ENCODE assay signal across 1 cellular context in the genomic region with DNA sequence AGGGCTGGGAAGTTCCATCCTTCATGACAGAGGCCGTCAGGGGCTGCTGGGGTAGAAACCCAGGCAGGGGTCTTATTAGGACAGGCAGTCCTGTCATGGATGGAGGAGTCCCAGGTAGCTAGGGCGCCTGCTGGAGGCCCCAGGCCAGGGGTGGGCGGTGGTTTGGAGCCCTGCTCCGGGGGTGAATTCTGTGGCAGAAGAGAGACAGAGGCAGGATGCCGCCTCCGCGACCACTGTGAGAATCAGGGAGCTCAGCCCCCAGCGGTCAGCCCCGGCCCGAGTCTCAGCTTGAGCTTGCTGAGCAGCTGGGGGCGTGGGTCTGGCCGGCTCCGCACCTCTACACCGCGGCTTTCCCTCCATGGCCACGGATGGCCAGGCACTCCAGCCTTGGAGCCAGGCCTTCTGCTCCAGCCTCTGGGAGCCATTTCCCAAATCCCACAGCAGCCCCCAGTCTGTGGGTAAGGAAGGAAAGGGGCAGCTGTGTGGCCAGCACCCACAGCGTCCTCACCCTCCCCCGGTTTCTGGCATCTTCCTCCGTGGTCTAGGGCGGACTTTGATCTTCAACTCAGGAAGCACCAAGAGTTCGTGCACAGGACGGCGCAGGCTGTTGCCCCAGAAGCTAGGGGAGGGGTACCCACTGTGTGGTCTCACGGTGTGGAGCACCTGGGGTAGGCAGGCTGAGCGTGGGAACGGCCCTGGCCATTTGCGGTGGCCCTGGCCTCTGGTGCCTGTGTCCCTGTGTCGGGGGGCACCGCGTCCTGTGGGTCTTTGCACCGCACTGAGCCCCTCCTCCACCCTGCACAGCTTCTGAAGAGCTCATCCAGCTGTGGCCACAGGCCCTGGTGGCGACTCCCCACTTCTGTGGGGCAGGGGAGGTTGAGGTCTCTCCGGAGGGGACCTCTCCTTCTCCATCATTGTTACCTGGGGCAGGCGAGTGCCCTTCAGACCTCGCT.
TF ChIP-seq lines count a peak whose summit lies in the region.

No MANE protein-coding gene starts in this region.

TF ChIP-seq in HepG2, 621 proteins besides CTCF, POLR2A, EP300 and RAD21 (continued from another document):
- TF ChIP-seq ZNF142 (CRISPR knock-in tag; IDR thresholded peaks at IDR 0.05) (no peak; the same call in 1 of the 2 replicates), ZFP1 (CRISPR knock-in tag; IDR thresholded peaks at IDR 0.05) (0 out of 2 replicates have a peak, but pooled peaks have one; percentile 29), PCBP1 (IDR thresholded peaks at IDR 0.05; ENCODE audit: borderline replicate concordance, low read depth, low read length) (0 out of 2 replicates have a peak, but pooled peaks have one; percentile 30), PHF21A (CRISPR knock-in tag; IDR thresholded peaks at IDR 0.05) (peak; percentile 71; the same call in 1 of the 2 replicates), ZNF576 (CRISPR knock-in tag; IDR thresholded peaks at IDR 0.05) (no peak), CEBPB (IDR thresholded peaks at IDR 0.05; ENCODE audit: borderline replicate concordance, low read depth, low read length) (no peak), SALL1 (CRISPR knock-in tag; IDR thresholded peaks at IDR 0.05) (peak; percentile 92), TCF7 (IDR thresholded peaks at IDR 0.05; ENCODE audit: low read depth) (no peak), ZFYVE20 (CRISPR knock-in tag; IDR thresholded peaks at IDR 0.05; ENCODE audit: borderline replicate concordance, low read depth) (no peak), IKZF4 (CRISPR knock-in tag; IDR thresholded peaks at IDR 0.05; ENCODE audit: borderline replicate concordance, low read depth, not compliant biosample characterization) (no peak), HIC2 (CRISPR knock-in tag; IDR thresholded peaks at IDR 0.05; ENCODE audit: low read depth) (peak; percentile 75; the same call in 1 of the 2 replicates), KDM3A (CRISPR knock-in tag; IDR thresholded peaks at IDR 0.05; ENCODE audit: low read depth) (0 out of 2 replicates have a peak, but pooled peaks have one; percentile 37), HDAC2 (CRISPR knock-in tag; IDR thresholded peaks at IDR 0.05) (peak; percentile 91), KMT2A (CRISPR knock-in tag; IDR thresholded peaks at IDR 0.05) (peak; percentile 47; the same call in 1 of the 2 replicates), ZNF207 (IDR thresholded peaks at IDR 0.05; ENCODE audit: borderline replicate concordance) (no peak), MAZ (IDR thresholded peaks at IDR 0.05; ENCODE audit: borderline replicate concordance, low read depth, low read length) (no peak), MAZ (CRISPR knock-in tag; IDR thresholded peaks at IDR 0.05; ENCODE audit: low read depth) (peak; percentile 42; the same call in 1 of the 2 replicates)
- TF ChIP-seq, protein P1, sequence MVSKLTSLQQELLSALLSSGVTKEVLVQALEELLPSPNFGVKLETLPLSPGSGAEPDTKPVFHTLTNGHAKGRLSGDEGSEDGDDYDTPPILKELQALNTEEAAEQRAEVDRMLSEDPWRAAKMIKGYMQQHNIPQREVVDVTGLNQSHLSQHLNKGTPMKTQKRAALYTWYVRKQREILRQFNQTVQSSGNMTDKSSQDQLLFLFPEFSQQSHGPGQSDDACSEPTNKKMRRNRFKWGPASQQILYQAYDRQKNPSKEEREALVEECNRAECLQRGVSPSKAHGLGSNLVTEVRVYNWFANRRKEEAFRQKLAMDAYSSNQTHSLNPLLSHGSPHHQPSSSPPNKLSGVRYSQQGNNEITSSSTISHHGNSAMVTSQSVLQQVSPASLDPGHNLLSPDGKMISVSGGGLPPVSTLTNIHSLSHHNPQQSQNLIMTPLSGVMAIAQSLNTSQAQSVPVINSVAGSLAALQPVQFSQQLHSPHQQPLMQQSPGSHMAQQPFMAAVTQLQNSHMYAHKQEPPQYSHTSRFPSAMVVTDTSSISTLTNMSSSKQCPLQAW (CRISPR knock-in tag; IDR thresholded peaks at IDR 0.05) = peak; percentile 85
